9 cellular contexts compared by ENCODE assay signal in genomic region chr6:104682722-104683643, GRCh38.
DNase-seq lines count a peak whose midpoint lies in the region; ATAC-seq and TF ChIP-seq lines count a peak whose summit lies in the region.
"Had no signal": no experiment of that assay in that cellular context is flagged by ENCODE, and none has a peak within 500 bp of the region (broad histone marks: within the 10 kb centered on the region; RNA-seq: fewer than 3 reads in every experiment).

No MANE protein-coding gene starts in this region.

- ATAC-seq in HG02642 (IDR thresholded peaks at IDR 0.05; ENCODE audit: poor library complexity, unreplicated experiment) = peak; percentile 93
- ATAC-seq in naive thymus-derived CD4-positive, alpha-beta T cell = peak; percentile 68
- ATAC-seq: left colon had no signal

- no peaks in the 10 kb centered on the region for H3K36me3 ChIP-seq in endodermal cell (ENCODE audit: control insufficient read depth, insufficient read depth, low read length)
- H3K36me3 ChIP-seq in naive thymus-derived CD4-positive, alpha-beta T cell (ENCODE audit: control insufficient read depth in 2 of 3, insufficient read depth in 3 of 3, low read length in 3 of 3) = no peaks in the 10 kb centered on the region
- H3K36me3 ChIP-seq in suprapubic skin = no peaks in the 10 kb centered on the region

- H3K36me3 Mint-ChIP-seq in endodermal cell (ENCODE audit: low read depth) = no peaks in the 10 kb centered on the region
- H3K36me3 Mint-ChIP-seq in naive thymus-derived CD4-positive, alpha-beta T cell = no peaks in the 10 kb centered on the region

- POLR2A ChIA-PET in naive thymus-derived CD4-positive, alpha-beta T cell (lab: Charles Lee) = interaction anchor here (0.6 kb wide), 1 partner anchor 81 kb away, joined by 5 read pairs; no protein-coding TSS in a partner anchor

- CTCF ChIA-PET in naive thymus-derived CD4-positive, alpha-beta T cell (lab: Charles Lee) = interaction anchor here (0.6 to 6.3 kb wide), 9 partner anchors 14 to 646 kb away, joined by 3 to 36 read pairs (median 3); no protein-coding TSS in a partner anchor

- H3K9me3 ChIP-seq in endodermal cell (ENCODE audit: control insufficient read depth, low read length) (peaks cover 5% of the 10 kb centered on the region), suprapubic skin (peaks cover 3% of the 10 kb centered on the region)
- no peaks in the 10 kb centered on the region for H3K9me3 ChIP-seq in naive thymus-derived CD4-positive, alpha-beta T cell (ENCODE audit: control insufficient read depth in 2 of 3, low read length in 3 of 3)

- H3K4me3 ChIP-seq in endodermal cell (ENCODE audit: low read length) (no peak overlapping the region), suprapubic skin (no peak overlapping the region)
- no peak overlapping the region for H3K4me3 ChIP-seq in naive thymus-derived CD4-positive, alpha-beta T cell (ENCODE audit: low read length)

- H3K27me3 ChIP-seq in endodermal cell (ENCODE audit: control insufficient read depth, insufficient read depth, low read length, poor library complexity, severe bottlenecking) (no peaks in the 10 kb centered on the region), suprapubic skin (no peaks in the 10 kb centered on the region)
- H3K27me3 ChIP-seq in naive thymus-derived CD4-positive, alpha-beta T cell (ENCODE audit: control insufficient read depth in 2 of 2, insufficient read depth in 2 of 2, low read length in 2 of 2) = no peaks in the 10 kb centered on the region

- TF ChIP-seq EP300 in suprapubic skin (IDR thresholded peaks at IDR 0.05) = no peak

- H3K27me3 Mint-ChIP-seq in endodermal cell (ENCODE audit: insufficient read depth) = no peaks in the 10 kb centered on the region
- no peaks in the 10 kb centered on the region for H3K27me3 Mint-ChIP-seq in naive thymus-derived CD4-positive, alpha-beta T cell

- TF ChIP-seq CTCF in endodermal cell (conservative IDR thresholded peaks at IDR 0.05) (peak; percentile 95), suprapubic skin (IDR thresholded peaks at IDR 0.05) (peak; percentile 23 to 47)

- H3K9me3 Mint-ChIP-seq in endodermal cell = peaks cover 10% of the 10 kb centered on the region
- peaks cover 0 to 5% (median 0%) of the 10 kb centered on the region in 11 donors for H3K9me3 Mint-ChIP-seq in naive thymus-derived CD4-positive, alpha-beta T cell

- H3K4me3 Mint-ChIP-seq in endodermal cell = no peak overlapping the region
- H3K4me3 Mint-ChIP-seq in naive thymus-derived CD4-positive, alpha-beta T cell = peak overlapping the region in 4 of 10 donors; percentile 5 to 40 (median 28)

- intact Hi-C loops in naive thymus-derived CD4-positive, alpha-beta T cell (cut with micrococcal nuclease) = loop anchor here (1.0 to 10.0 kb wide), 5 partner anchors 22 to 722 kb away; partner anchors contain the start of genes PREP (in 2 of the 2) and HACE1 (in 1 of the 2)

- no peak for TF ChIP-seq POLR2A in suprapubic skin (IDR thresholded peaks at IDR 0.05)

- no peak overlapping the region for H3K27ac Mint-ChIP-seq in endodermal cell
- peak overlapping the region in 1 of 9 donors; percentile 26 for H3K27ac Mint-ChIP-seq in naive thymus-derived CD4-positive, alpha-beta T cell

- H3K4me1 Mint-ChIP-seq in endodermal cell = peaks cover 4% of the 10 kb centered on the region
- peaks cover 8 to 24% (median 20%) of the 10 kb centered on the region in 7 donors for H3K4me1 Mint-ChIP-seq in naive thymus-derived CD4-positive, alpha-beta T cell

- no peaks in the 10 kb centered on the region for H3K4me1 ChIP-seq in endodermal cell (ENCODE audit: control insufficient read depth, insufficient read depth, low read length)
- H3K4me1 ChIP-seq in naive thymus-derived CD4-positive, alpha-beta T cell (ENCODE audit: control insufficient read depth in 2 of 2, insufficient read depth in 2 of 2, low read length in 2 of 2) = peaks cover 4 to 7% of the 10 kb centered on the region in 2 donors
- H3K4me1 ChIP-seq in suprapubic skin = no peaks in the 10 kb centered on the region

- H3K9ac ChIP-seq in endodermal cell (ENCODE audit: extremely low read depth, low read length, poor library complexity, severe bottlenecking) = no peak overlapping the region

- DNase-seq in NCI-H345 (lab: John Stamatoyannopoulos, UW) (peak; percentile 36), NCI-H345 treated with DMSO at 0.1 percent for 48 hours (lab: John Stamatoyannopoulos, UW; ENCODE audit: unreplicated experiment) (no peak), NCI-H146 (lab: John Stamatoyannopoulos, UW) (peak; percentile 40), endodermal cell (peak; percentile 89), suprapubic skin (ENCODE audit: low spot score in 2 of 2) (no peak)
- peak; percentile 51 to 56 for DNase-seq in activated CD4-positive, alpha-beta T cell treated with anti-CD3 and anti-CD28 coated beads, Interleukin-2, amount 50 U/mL, for 24 hours (ENCODE audit: low read depth in 1 of 2, low spot score in 1 of 2)
- DNase-seq in naive thymus-derived CD4-positive, alpha-beta T cell = peak; percentile 31 to 74 (median 63)

- H3K27ac ChIP-seq in endodermal cell (ENCODE audit: low read depth, low read length) = no peak overlapping the region
- H3K27ac ChIP-seq in naive thymus-derived CD4-positive, alpha-beta T cell (ENCODE audit: low read depth, low read length) = no peak overlapping the region
- H3K27ac ChIP-seq in suprapubic skin = no peak overlapping the region

- 58 to 63% methylated on average over 8 to 15 of the region's 15 CpGs for WGBS in endodermal cell (ENCODE audit: insufficient coverage in 1 of 2, insufficient read length in 1 of 2), 2 experiments
- WGBS in suprapubic skin = 76% methylated on average over 15 of the region's 15 CpGs

Comparison
In these comparisons a context has a peak if more than half of its experiments do, and no peak if none do; other contexts are left out.
1. DNase-seq: peak in NCI-H345 (single experiment), NCI-H146 (single experiment), activated CD4-positive, alpha-beta T cell treated with anti-CD3 and anti-CD28 coated beads, Interleukin-2, amount 50 U/mL, for 24 hours (2 of 2), endodermal cell (single experiment) and naive thymus-derived CD4-positive, alpha-beta T cell (9 of 9); none in NCI-H345 treated with DMSO at 0.1 percent for 48 hours (single experiment) and suprapubic skin (0 of 2).